In genomic region chr6:11592289-11592906, GRCh38 we compare ENCODE assay signal across 17 cellular contexts. TPM values are rescaled to one million over a fixed set of nuclear protein-coding genes. Genes with fewer than 3 reads are reported as not detected.
DNase-seq lines count a peak whose midpoint lies in the region; ATAC-seq and TF ChIP-seq lines count a peak whose summit lies in the region.
"Had no signal": no experiment of that assay in that cellular context is flagged by ENCODE, and none has a peak within 500 bp of the region (broad histone marks: within the 10 kb centered on the region; RNA-seq: fewer than 3 reads in every experiment).

No MANE protein-coding gene starts in this region.

- BruUV-seq in IMR-90 (replicated peaks; lab: Mats Ljungman, UMichigan) (no TSS peak), A673 (replicated peaks; lab: Mats Ljungman, UMichigan) (no TSS peak)

- no peaks in the 10 kb centered on the region for H4K20me1 ChIP-seq in IMR-90 (ENCODE audit: insufficient read depth, low read length)

- H3K4ac ChIP-seq in IMR-90 (ENCODE audit: low read depth, low read length), result peak overlapping the region; percentile 91

- TF ChIP-seq POLR2A in IMR-90 (IDR thresholded peaks at IDR 0.05; ENCODE audit: low read depth, low read length), result no peak
- no peak for TF ChIP-seq POLR2A in gastrocnemius medialis (IDR thresholded peaks at IDR 0.05)

- H3K36me3 ChIP-seq in IMR-90 (ENCODE audit: control insufficient read depth, insufficient read depth, low read length), result no peaks in the 10 kb centered on the region
- no peaks in the 10 kb centered on the region for H3K36me3 ChIP-seq in liver (ENCODE audit: control insufficient read depth in 4 of 4, insufficient read depth in 3 of 4, low read depth in 1 of 4, low read length in 3 of 4)
- no peaks in the 10 kb centered on the region for H3K36me3 ChIP-seq in gastrocnemius medialis
- no peaks in the 10 kb centered on the region for H3K36me3 ChIP-seq in H7 (replicated peaks; ENCODE audit: control insufficient read depth, insufficient read depth, low read length)
- no peaks in the 10 kb centered on the region for H3K36me3 ChIP-seq in A673 (ENCODE audit: insufficient read depth, low read length, poor library complexity, severe bottlenecking)
- H3K36me3 ChIP-seq: tibial nerve had no signal

- peak overlapping the region; percentile 95 for H2BK120ac ChIP-seq in IMR-90 (ENCODE audit: low read depth, low read length)

- ATAC-seq in IMR-90 (ENCODE audit: low read depth) (no peak), gastrocnemius medialis (peak; percentile 71 to 82)

- DNase-seq in IMR-90 (peak; percentile 72), fibroblast of peridontal ligament (ENCODE audit: extremely low read depth) (peak; percentile 31), gastrocnemius medialis (peak in 1 of 2 donors; percentile 38), NCI-H2196 (lab: John Stamatoyannopoulos, UW; ENCODE audit: unreplicated experiment) (no peak), H7 (no peak), A673 (ENCODE audit: low spot score) (no peak)
- DNase-seq in stimulated activated CD4-positive, alpha-beta T cell treated with anti-CD3 and anti-CD28 coated beads, Interleukin-2, amount 100 ng/mL, for 48 hours, result no peak
- DNase-seq: activated CD4-positive, alpha-beta T cell treated with anti-CD3 and anti-CD28 coated beads for 4 hours; activated effector memory CD4-positive, alpha-beta T cell treated with Interleukin-2 at 50 U/mL for 16 hours; CD8-positive, alpha-beta memory T cell; erythroblast; NCI-H2081; NCI-H524; stimulated activated naive CD4-positive, alpha-beta T cell treated with Interleukin-2 at 50 U/mL for 16 hours had no signal

- peak overlapping the region; percentile 64 for H2AFZ ChIP-seq in IMR-90 (replicated peaks; ENCODE audit: low read length, poor library complexity)

- CTCF ChIA-PET in IMR-90 (lab: Yijun Ruan, JAX) (no interaction called here), A673 (lab: Charles Lee) (no interaction called here)

- H3K9me3 ChIP-seq in IMR-90 (ENCODE audit: control insufficient read depth, insufficient read depth, low read length) (peaks cover 2% of the 10 kb centered on the region; the same call in 1 of the 2 replicates), liver (ENCODE audit: control insufficient read depth in 4 of 4, low read length in 3 of 4) (no peaks in the 10 kb centered on the region), gastrocnemius medialis (no peaks in the 10 kb centered on the region), A673 (ENCODE audit: low read depth, low read length, poor library complexity, severe bottlenecking) (no peaks in the 10 kb centered on the region)
- H3K9me3 ChIP-seq: tibial nerve had no signal

- H4K8ac ChIP-seq in IMR-90 (ENCODE audit: low read depth in 2 of 2, low read length in 2 of 2), result peak overlapping the region; percentile 77 to 92

- peak overlapping the region; percentile 88 for H2BK20ac ChIP-seq in IMR-90 (ENCODE audit: low read depth, low read length)

- WGBS in IMR-90 (ENCODE audit: extremely low coverage in 2 of 2, insufficient read length in 1 of 2), 2 experiments, result 43% methylated on average over 2 of the region's 8 CpGs; no CpG with 5 or more reads in 1 of the 2 experiments
- WGBS in liver, result 29% methylated on average over 8 of the region's 8 CpGs

- H3K23ac ChIP-seq in IMR-90 (ENCODE audit: low read depth, low read length), result peak overlapping the region; percentile 31

- intact Hi-C loops in IMR-90 (cut with micrococcal nuclease) (no loop called here), gastrocnemius medialis (cut with DNase I; ENCODE audit: low total_unique reads) (no loop called here), A673 (cut with micrococcal nuclease; ENCODE audit: unreplicated experiment) (no loop called here)

- H3K27ac ChIP-seq in IMR-90 (ENCODE audit: insufficient read depth, low read length) (no peak overlapping the region), liver (ENCODE audit: low read depth in 1 of 2, low read length in 2 of 2) (peak overlapping the region; percentile 54 to 76), gastrocnemius medialis (peak overlapping the region in 3 of 4 donors; percentile 24 to 56 (median 26)), A673 (ENCODE audit: low read depth, low read length, poor library complexity, severe bottlenecking) (no peak overlapping the region)
- H3K27ac ChIP-seq: RWPE1 had no signal

- peak overlapping the region; percentile 63 for H3K14ac ChIP-seq in IMR-90 (replicated peaks; ENCODE audit: low read depth, low read length)

- H3K56ac ChIP-seq in IMR-90 (ENCODE audit: extremely low read depth, insufficient read depth, low read length), result peak overlapping the region; percentile 18

- H3K79me1 ChIP-seq in IMR-90 (ENCODE audit: low read depth in 1 of 2, low read length in 2 of 2), result peaks cover 0 to 14% of the 10 kb centered on the region in 2 experiments; a peak in 2 of 4 replicates

- TF ChIP-seq CTCF in IMR-90 (conservative IDR thresholded peaks at IDR 0.05; ENCODE audit: low read depth, low read length) (no peak), liver (IDR thresholded peaks at IDR 0.05; ENCODE audit: low read depth, low read length, missing input control) (no peak), gastrocnemius medialis (IDR thresholded peaks at IDR 0.05 in 4 of 5, conservative IDR thresholded peaks at IDR 0.05 in 1 of 5) (no peak), A673 (conservative IDR thresholded peaks at IDR 0.05; ENCODE audit: low read depth, low read length) (no peak)

- no peaks in the 10 kb centered on the region for H3K27me3 ChIP-seq in IMR-90 (ENCODE audit: control insufficient read depth, insufficient read depth, low read length)
- no peaks in the 10 kb centered on the region for H3K27me3 ChIP-seq in liver (ENCODE audit: control insufficient read depth in 4 of 4, insufficient read depth in 4 of 4, low read length in 3 of 4)
- no peaks in the 10 kb centered on the region for H3K27me3 ChIP-seq in gastrocnemius medialis
- H3K27me3 ChIP-seq in H7 (ENCODE audit: control insufficient read depth, insufficient read depth, low read length), result no peaks in the 10 kb centered on the region
- no peaks in the 10 kb centered on the region for H3K27me3 ChIP-seq in A673 (replicated peaks; ENCODE audit: insufficient read depth, low read depth, low read length, poor library complexity)
- H3K27me3 ChIP-seq: tibial nerve had no signal

- H3K4me1 ChIP-seq in IMR-90 (ENCODE audit: control insufficient read depth, insufficient read depth, low read length) (peaks cover 10% of the 10 kb centered on the region), liver (ENCODE audit: control insufficient read depth in 4 of 4, insufficient read depth in 4 of 4, low read length in 3 of 4) (peaks cover 0 to 4% (median 2%) of the 10 kb centered on the region in 4 donors), gastrocnemius medialis (peaks cover 0 to 5% of the 10 kb centered on the region in 2 donors), A673 (ENCODE audit: insufficient read depth, low read length, poor library complexity, severe bottlenecking) (no peaks in the 10 kb centered on the region)

- H2AK5ac ChIP-seq in IMR-90 (ENCODE audit: low read depth, low read length), result peak overlapping the region; percentile 93

- no peak overlapping the region for H3K9ac ChIP-seq in IMR-90 (ENCODE audit: low read depth, low read length)
- peak overlapping the region in 1 of 2 donors; percentile 28 for H3K9ac ChIP-seq in liver (ENCODE audit: low read depth in 1 of 2, low read length in 2 of 2)

- dilution Hi-C loops in IMR-90 (cut with HindIII; ENCODE audit: low sequenced_read_pairs, unreplicated experiment), result no loop called here

- H3K4me3 ChIP-seq in IMR-90 (ENCODE audit: insufficient read depth, low read depth, low read length) (no peak overlapping the region), liver (ENCODE audit: low read depth in 1 of 3, low read length in 3 of 3) (no peak overlapping the region), gastrocnemius medialis (no peak overlapping the region), H7 (ENCODE audit: insufficient read depth, low read depth, low read length) (no peak overlapping the region), A673 (ENCODE audit: low read depth, low read length, poor library complexity, severe bottlenecking) (no peak overlapping the region)
- H3K4me3 ChIP-seq: tibial nerve had no signal

- POLR2A ChIA-PET in IMR-90 (lab: Charles Lee; ENCODE audit: unreplicated experiment), result no interaction called here
- POLR2A ChIA-PET in A673 (lab: Charles Lee; ENCODE audit: low non-redundant PET), result no interaction called here

- TF ChIP-seq RAD21 in IMR-90 (IDR thresholded peaks at IDR 0.05; ENCODE audit: low read length), result no peak
- TF ChIP-seq RAD21 in liver (IDR thresholded peaks at IDR 0.05), result peak; percentile 9 to 16

- H3K9me1 ChIP-seq in IMR-90 (ENCODE audit: insufficient read depth, low read length), result 0 out of 2 replicates have a peak, but pooled peaks cover 12% of the 10 kb centered on the region

- H2AK9ac ChIP-seq in IMR-90 (replicated peaks; ENCODE audit: low read depth, low read length, poor library complexity), result peak overlapping the region; percentile 68

- H3K4me2 ChIP-seq in IMR-90 (ENCODE audit: low read depth, low read length), result no peak overlapping the region

- peak overlapping the region; percentile 95 for H2BK15ac ChIP-seq in IMR-90 (ENCODE audit: low read depth, low read length)

- H2BK5ac ChIP-seq in IMR-90 (ENCODE audit: low read depth, low read length, poor library complexity, severe bottlenecking), result peak overlapping the region; percentile 46

- peak overlapping the region; percentile 11 for H4K5ac ChIP-seq in IMR-90 (ENCODE audit: low read depth, low read length)

- H4K91ac ChIP-seq in IMR-90 (ENCODE audit: insufficient read depth, low read depth, low read length), result peak overlapping the region; percentile 83

- H3K18ac ChIP-seq in IMR-90 (ENCODE audit: low read depth, low read length), result peak overlapping the region; percentile 17

- in situ Hi-C loops in IMR-90 (cut with MboI; ENCODE audit: low sequenced_read_pairs) (no loop called here), gastrocnemius medialis (cut with MboI; ENCODE audit: low sequenced_read_pairs in 4 of 4) (no loop called here)

TF ChIP-seq in IMR-90, 13 proteins besides CTCF, POLR2A, EP300 and RAD21 (continues in another document):
- TF ChIP-seq CHD1 (IDR thresholded peaks at IDR 0.05; ENCODE audit: low read depth, low read length), result no peak

TF ChIP-seq in liver, 16 proteins besides CTCF, POLR2A, EP300 and RAD21 (continues in another document):
- TF ChIP-seq HNF4G (IDR thresholded peaks at IDR 0.05), result no peak
- TF ChIP-seq TAF1 (conservative IDR thresholded peaks at IDR 0.05), result no peak
- TF ChIP-seq, protein P1, sequence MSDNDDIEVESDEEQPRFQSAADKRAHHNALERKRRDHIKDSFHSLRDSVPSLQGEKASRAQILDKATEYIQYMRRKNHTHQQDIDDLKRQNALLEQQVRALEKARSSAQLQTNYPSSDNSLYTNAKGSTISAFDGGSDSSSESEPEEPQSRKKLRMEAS (IDR thresholded peaks at IDR 0.05), result peak; percentile 51
- TF ChIP-seq YY1 (IDR thresholded peaks at IDR 0.05), result peak; percentile 49

RNA-seq across cellular contexts. Expression of gene TMEM170B, which starts 54.8 kb away (rescaled TPM):
- total RNA-seq in IMR-90 (2012; rRNA removed) (0.18 and 0.28 TPM in 2 replicates), liver (10 to 100 TPM in 1 of 2 donors, 1 to 10 TPM in 1; 9.2 to 11.0 TPM), gastrocnemius medialis (10 to 100 TPM in 3 of 4 donors, 1 to 10 TPM in 1; 5.5 to 22.0 (median 12.3) TPM), A673 (2021) (9.5 and 11.4 TPM in 2 replicates)
- polyA plus RNA-seq in IMR-90 (2012; rRNA removed) (0.07 and 0.10 TPM in 2 replicates), liver (1 to 10 TPM; 1.8 to 3.1 TPM)
- polyA plus RNA-seq in IMR-90 (2012; cell fraction: cytosol; rRNA removed), result 0.02 TPM in 1 of 2 replicates, not detected in the other
- 0.01 and 0.09 TPM in 2 replicates for polyA plus RNA-seq in IMR-90 (2012; cell fraction: nucleus; rRNA removed; ENCODE audit: low replicate concordance)
- 1.5 and 3.1 TPM in 2 replicates for total RNA-seq in H7 (2014; rRNA removed; shearing (Covaris generic))

Comparison
In these comparisons a context has a peak if more than half of its experiments do, and no peak if none do; other contexts are left out.
1. DNase-seq: peak in IMR-90 (single experiment) and fibroblast of peridontal ligament (single experiment); none in NCI-H2196 (single experiment), H7 (single experiment), A673 (single experiment) and stimulated activated CD4-positive, alpha-beta T cell treated with anti-CD3 and anti-CD28 coated beads, Interleukin-2, amount 100 ng/mL, for 48 hours (0 of 2).
2. H3K27ac ChIP-seq: peak in liver (2 of 2) and gastrocnemius medialis (3 of 4); none in IMR-90 (single experiment) and A673 (single experiment).